29 cellular contexts compared by ENCODE assay signal in genomic region chr13:73576291-73576690, GRCh38.
DNase-seq lines count a peak whose midpoint lies in the region; FAIRE-seq and TF ChIP-seq lines count a peak whose summit lies in the region.
"Had no signal": no experiment of that assay in that cellular context is flagged by ENCODE, and none has a peak within 500 bp of the region (broad histone marks: within the 10 kb centered on the region; RNA-seq: fewer than 3 reads in every experiment).

No MANE protein-coding gene starts in this region.

- H3K27me3 ChIP-seq in small intestine (ENCODE audit: control insufficient read depth in 2 of 2, insufficient read depth in 2 of 2, low read length in 2 of 2) (no peaks in the 10 kb centered on the region), tibial artery (no peaks in the 10 kb centered on the region), transverse colon (no peaks in the 10 kb centered on the region)
- H3K27me3 ChIP-seq: BE2C, BLaER1 had no signal

- no peak for FAIRE-seq in small intestine (lab: Jason Lieb, UNC)
- FAIRE-seq: A204.1, GM12878, GM12892, GM18507 had no signal

- H3K27me3 Mint-ChIP-seq in nephron (ENCODE audit: low read depth), result no peaks in the 10 kb centered on the region
- peaks cover 2% of the 10 kb centered on the region for H3K27me3 Mint-ChIP-seq in activated CD4-positive, alpha-beta T cell treated with anti-CD3 and anti-CD28 coated beads, Interleukin-2, amount 10 ng/mL, durations not matched to agents 7 days and 5 days
- H3K27me3 Mint-ChIP-seq: CD4-positive, alpha-beta memory T cell had no signal

- in situ Hi-C loops in transverse colon (cut with MboI; ENCODE audit: low pct_ligation_motif_present in 1 of 4, low pct_unique_long_range_greater_than_20kb in 1 of 4, low sequenced_read_pairs in 3 of 4), result no loop called here

- WGBS in small intestine, 3 donors, result 20 to 67% (median 46%) methylated on average over 4 of the region's 4 CpGs
- 71 to 93% methylated on average over 4 of the region's 4 CpGs for WGBS in transverse colon (ENCODE audit: low coverage in 1 of 2), 2 donors

- POLR2A ChIA-PET in activated CD4-positive, alpha-beta T cell treated with anti-CD3 and anti-CD28 coated beads, Interleukin-2, amount 10 ng/mL, durations not matched to agents 7 days and 5 days (lab: Charles Lee), result no interaction called here

- TF ChIP-seq CTCF in nephron (IDR thresholded peaks at IDR 0.05; ENCODE audit: unreplicated experiment in 3 of 3) (no peak), tibial artery (IDR thresholded peaks at IDR 0.05) (no peak), transverse colon (IDR thresholded peaks at IDR 0.05) (no peak)

- CTCF ChIA-PET in activated CD4-positive, alpha-beta T cell treated with anti-CD3 and anti-CD28 coated beads, Interleukin-2, amount 10 ng/mL, durations not matched to agents 7 days and 5 days (lab: Charles Lee), result no interaction called here

- peaks cover 7% of the 10 kb centered on the region for H3K4me1 Mint-ChIP-seq in nephron
- peaks cover 2% of the 10 kb centered on the region for H3K4me1 Mint-ChIP-seq in activated CD4-positive, alpha-beta T cell treated with anti-CD3 and anti-CD28 coated beads, Interleukin-2, amount 10 ng/mL, durations not matched to agents 7 days and 5 days
- H3K4me1 Mint-ChIP-seq: CD14-positive monocyte; CD4-positive, alpha-beta memory T cell; CD4-positive, CD25-positive, alpha-beta regulatory T cell; CD8-positive, alpha-beta memory T cell had no signal

- H3K9me3 ChIP-seq in small intestine (ENCODE audit: control insufficient read depth, low read depth), result no peaks in the 10 kb centered on the region
- H3K9me3 ChIP-seq in tibial artery, result no peaks in the 10 kb centered on the region
- H3K9me3 ChIP-seq in transverse colon, result no peaks in the 10 kb centered on the region
- H3K9me3 ChIP-seq: BE2C had no signal

- intact Hi-C loops in tibial artery (cut with DNase I; ENCODE audit: low total_unique reads) (no loop called here), transverse colon (cut with DNase I; ENCODE audit: low total_unique reads) (no loop called here)

- TF ChIP-seq POLR2A in transverse colon (IDR thresholded peaks at IDR 0.05), result no peak

- no peak overlapping the region for H3K4me3 Mint-ChIP-seq in nephron
- H3K4me3 Mint-ChIP-seq in activated CD4-positive, alpha-beta T cell treated with anti-CD3 and anti-CD28 coated beads, Interleukin-2, amount 10 ng/mL, durations not matched to agents 7 days and 5 days, result no peak overlapping the region
- H3K4me3 Mint-ChIP-seq: CD14-positive monocyte; CD4-positive, alpha-beta memory T cell; CD4-positive, CD25-positive, alpha-beta regulatory T cell; CD8-positive, alpha-beta memory T cell had no signal

- peaks cover 4% of the 10 kb centered on the region for H3K9me3 Mint-ChIP-seq in nephron
- H3K9me3 Mint-ChIP-seq in activated CD4-positive, alpha-beta T cell treated with anti-CD3 and anti-CD28 coated beads, Interleukin-2, amount 10 ng/mL, durations not matched to agents 7 days and 5 days, result no peaks in the 10 kb centered on the region
- H3K9me3 Mint-ChIP-seq: CD4-positive, alpha-beta memory T cell; CD8-positive, alpha-beta memory T cell had no signal

- H3K27ac ChIP-seq in small intestine (ENCODE audit: low read depth in 1 of 2, low read length in 1 of 2) (peak overlapping the region in 1 of 2 donors; percentile 20), tibial artery (no peak overlapping the region), transverse colon (no peak overlapping the region)
- H3K27ac ChIP-seq: BLaER1 had no signal

- no peaks in the 10 kb centered on the region for H3K36me3 Mint-ChIP-seq in nephron (ENCODE audit: low read depth)
- no peaks in the 10 kb centered on the region for H3K36me3 Mint-ChIP-seq in activated CD4-positive, alpha-beta T cell treated with anti-CD3 and anti-CD28 coated beads, Interleukin-2, amount 10 ng/mL, durations not matched to agents 7 days and 5 days (ENCODE audit: low read depth)
- H3K36me3 Mint-ChIP-seq: CD14-positive monocyte; CD4-positive, alpha-beta memory T cell; CD4-positive, CD25-positive, alpha-beta regulatory T cell; CD8-positive, alpha-beta memory T cell had no signal

- peak; percentile 46 for DNase-seq in NCI-H82 (lab: John Stamatoyannopoulos, UW)
- no peak for DNase-seq in NCI-H82 treated with DMSO at 0.1 percent for 48 hours (lab: John Stamatoyannopoulos, UW; ENCODE audit: unreplicated experiment)
- peak; percentile 2 for DNase-seq in kidney tubule cell (ENCODE audit: low spot score)
- DNase-seq in small intestine, result peak; percentile 91
- DNase-seq in activated CD4-positive, alpha-beta T cell treated with anti-CD3 and anti-CD28 coated beads, Interleukin-2, amount 10 ng/mL, durations not matched to agents 7 days and 5 days, result no peak
- no peak for DNase-seq in tibial artery
- no peak for DNase-seq in transverse colon
- DNase-seq: 8988T; ACHN; BE2C; C1 segment of cervical spinal cord; CD4-positive, alpha-beta memory T cell; CD4-positive, CD25-positive, alpha-beta regulatory T cell; CD8-positive, alpha-beta memory T cell; COR-L47; DMS 273 treated with DMSO at 0.1 percent for 48 hours; DMS153; DMS53; DMS79; DND-41; EL; GDM1 had no signal

- TF ChIP-seq EP300 in transverse colon (IDR thresholded peaks at IDR 0.05; ENCODE audit: low read depth), result no peak

- peak overlapping the region in 2 of 3 experiments; percentile 41 to 48 for H3K27ac Mint-ChIP-seq in nephron
- no peak overlapping the region for H3K27ac Mint-ChIP-seq in activated CD4-positive, alpha-beta T cell treated with anti-CD3 and anti-CD28 coated beads, Interleukin-2, amount 10 ng/mL, durations not matched to agents 7 days and 5 days
- H3K27ac Mint-ChIP-seq: CD14-positive monocyte; CD4-positive, alpha-beta memory T cell; CD4-positive, CD25-positive, alpha-beta regulatory T cell; CD8-positive, alpha-beta memory T cell had no signal

- H3K36me3 ChIP-seq in small intestine (ENCODE audit: control insufficient read depth in 2 of 2, insufficient read depth in 2 of 2, low read length in 2 of 2) (no peaks in the 10 kb centered on the region), tibial artery (no peaks in the 10 kb centered on the region), transverse colon (no peaks in the 10 kb centered on the region)
- H3K36me3 ChIP-seq: BE2C, BLaER1 had no signal

- peaks cover 3% of the 10 kb centered on the region in 2 donors for H3K4me1 ChIP-seq in small intestine (ENCODE audit: control insufficient read depth in 2 of 2, insufficient read depth in 1 of 2, low read depth in 1 of 2, low read length in 1 of 2)
- no peaks in the 10 kb centered on the region for H3K4me1 ChIP-seq in tibial artery
- no peaks in the 10 kb centered on the region for H3K4me1 ChIP-seq in transverse colon
- H3K4me1 ChIP-seq: BE2C, BLaER1 had no signal

- H3K4me3 ChIP-seq in small intestine (ENCODE audit: low read depth in 1 of 2, low read length in 2 of 2) (no peak overlapping the region), tibial artery (no peak overlapping the region), transverse colon (no peak overlapping the region)
- H3K4me3 ChIP-seq: BLaER1, GM12878 had no signal

Comparison
In these comparisons a context has a peak if more than half of its experiments do, and no peak if none do; other contexts are left out.
1. DNase-seq: peak in NCI-H82 (single experiment), kidney tubule cell (single experiment) and small intestine (single experiment); none in NCI-H82 treated with DMSO at 0.1 percent for 48 hours (single experiment), activated CD4-positive, alpha-beta T cell treated with anti-CD3 and anti-CD28 coated beads, Interleukin-2, amount 10 ng/mL, durations not matched to agents 7 days and 5 days (single experiment), tibial artery (0 of 2) and transverse colon (single experiment).